ENCODE assay signal across 8 cellular contexts in genomic region chr10:103470755-103471653, GRCh38. TPM values are rescaled to one million over a fixed set of nuclear protein-coding genes. Genes with fewer than 3 reads are reported as not detected.
A peak's percentile ranks its signal among the peaks of the same experiment; 100 is the strongest.
DNase-seq lines count a peak whose midpoint lies in the region; ATAC-seq and TF ChIP-seq lines count a peak whose summit lies in the region.

No MANE protein-coding gene starts in this region.

- H4K20me1 ChIP-seq in GM23338 (replicated peaks; ENCODE audit: insufficient read depth) = no peaks in the 10 kb centered on the region

- CTCF ChIA-PET in activated CD4-positive, alpha-beta memory T cell treated with anti-CD3 and anti-CD28 coated beads, Interleukin-2, amount 10 ng/mL, durations not matched to agents 7 days and 5 days (lab: Charles Lee) = interaction anchor here (1.3 to 4.5 kb wide), 6 partner anchors 10 to 54 kb away, joined by 3 to 28 read pairs (median 7); partner anchors contain the start of gene CALHM2

- WGBS in heart left ventricle, 4 donors = 61 to 76% (median 65%) methylated on average over 14 of the region's 14 CpGs

- H3K9me3 ChIP-seq in heart left ventricle = no peaks in the 10 kb centered on the region

- H3K4me2 ChIP-seq in GM23338 = no peak overlapping the region; the same call in 1 of the 2 replicates

- H3K36me3 Mint-ChIP-seq in GM23338 (ENCODE audit: low read depth) = no peaks in the 10 kb centered on the region
- H3K36me3 Mint-ChIP-seq in activated CD4-positive, alpha-beta memory T cell treated with anti-CD3 and anti-CD28 coated beads, Interleukin-2, amount 10 ng/mL, durations not matched to agents 7 days and 5 days (ENCODE audit: low read depth) = peaks cover 17% of the 10 kb centered on the region

- no peaks in the 10 kb centered on the region for H3K79me2 ChIP-seq in GM23338 (replicated peaks; ENCODE audit: insufficient read depth)

- TF ChIP-seq CTCF in GM12864 (IDR thresholded peaks at IDR 0.05; ENCODE audit: low read depth, low read length, missing control alignments) (peak; percentile 5), GM23338 (conservative IDR thresholded peaks at IDR 0.05; ENCODE audit: low read depth in 2 of 2) (no peak), heart left ventricle (IDR thresholded peaks at IDR 0.05) (no peak)

- peak; percentile 97 for DNase-seq in GM12864 (ENCODE audit: low read depth)
- DNase-seq in GM23338 (ENCODE audit: low spot score) = no peak
- DNase-seq in Kasumi-1 (lab: John Stamatoyannopoulos, UW) = peak; percentile 99 to 100
- DNase-seq in activated CD4-positive, alpha-beta memory T cell treated with anti-CD3 and anti-CD28 coated beads, Interleukin-2, amount 10 ng/mL, durations not matched to agents 7 days and 5 days = peak; percentile 92
- DNase-seq in heart left ventricle = peak in 1 of 5 donors; percentile 53
- peak; percentile 38 to 63 for DNase-seq in stimulated activated CD8-positive, alpha-beta memory T cell treated with anti-CD3 and anti-CD28 coated beads, Interleukin-4, amount 100 ng/mL, for 4 hours (ENCODE audit: low read depth in 2 of 2, low spot score in 1 of 2)
- no peak for DNase-seq in NCI-H1092 (lab: John Stamatoyannopoulos, UW)
- no peak for DNase-seq in NCI-H187 (lab: John Stamatoyannopoulos, UW)

- no peak overlapping the region for H3K4me3 Mint-ChIP-seq in GM23338
- peak overlapping the region; percentile 66 for H3K4me3 Mint-ChIP-seq in activated CD4-positive, alpha-beta memory T cell treated with anti-CD3 and anti-CD28 coated beads, Interleukin-2, amount 10 ng/mL, durations not matched to agents 7 days and 5 days

- POLR2A ChIA-PET in activated CD4-positive, alpha-beta memory T cell treated with anti-CD3 and anti-CD28 coated beads, Interleukin-2, amount 10 ng/mL, durations not matched to agents 7 days and 5 days (lab: Charles Lee) = interaction anchor here (0.7 to 4.9 kb wide), 8 partner anchors 8 to 103 kb away, joined by 3 to 87 read pairs (median 5); partner anchors contain the start of genes CALHM1, CALHM2 and TAF5

- H3K4me3 ChIP-seq in GM12864 (ENCODE audit: low read depth, low read length) (peak overlapping the region; percentile 32), GM23338 (no peak overlapping the region), heart left ventricle (peak overlapping the region in 1 of 12 donors; percentile 16)

- H3K27me3 ChIP-seq in GM23338 (ENCODE audit: insufficient read depth) (no peaks in the 10 kb centered on the region), heart left ventricle (no peaks in the 10 kb centered on the region)

- intact Hi-C loops in heart left ventricle (cut with DNase I) = no loop called here

- H3K36me3 ChIP-seq in GM23338 (ENCODE audit: insufficient read depth) (no peaks in the 10 kb centered on the region), heart left ventricle (no peaks in the 10 kb centered on the region)

- H2AFZ ChIP-seq in GM23338 = peak overlapping the region; percentile 85

- H3K27me3 Mint-ChIP-seq in GM23338 (ENCODE audit: insufficient read depth, low read depth, poor library complexity) = peaks cover 19% of the 10 kb centered on the region
- H3K27me3 Mint-ChIP-seq in activated CD4-positive, alpha-beta memory T cell treated with anti-CD3 and anti-CD28 coated beads, Interleukin-2, amount 10 ng/mL, durations not matched to agents 7 days and 5 days = no peaks in the 10 kb centered on the region

- H3K4me1 Mint-ChIP-seq in GM23338 = peaks cover 24% of the 10 kb centered on the region
- peaks cover 76% of the 10 kb centered on the region for H3K4me1 Mint-ChIP-seq in activated CD4-positive, alpha-beta memory T cell treated with anti-CD3 and anti-CD28 coated beads, Interleukin-2, amount 10 ng/mL, durations not matched to agents 7 days and 5 days

- ATAC-seq in GM23338 = peak; percentile 71
- peak in 3 of 4 donors; percentile 73 to 78 (median 76) for ATAC-seq in heart left ventricle

- H3K27ac Mint-ChIP-seq in GM23338 = peak overlapping the region; percentile 60; the same call in 1 of the 2 replicates
- peak overlapping the region; percentile 99 for H3K27ac Mint-ChIP-seq in activated CD4-positive, alpha-beta memory T cell treated with anti-CD3 and anti-CD28 coated beads, Interleukin-2, amount 10 ng/mL, durations not matched to agents 7 days and 5 days

- no peaks in the 10 kb centered on the region for H3K4me1 ChIP-seq in GM23338 (ENCODE audit: insufficient read depth)
- H3K4me1 ChIP-seq in heart left ventricle = peaks cover 0 to 44% (median 0%) of the 10 kb centered on the region in 12 donors

- H3K9me2 ChIP-seq in GM23338 (ENCODE audit: insufficient read depth) = no peaks in the 10 kb centered on the region

- H3K27ac ChIP-seq in GM23338 (ENCODE audit: low read depth) (no peak overlapping the region), heart left ventricle (peak overlapping the region in 1 of 12 donors; percentile 80)

- no peaks in the 10 kb centered on the region for H3K9me3 Mint-ChIP-seq in GM23338
- H3K9me3 Mint-ChIP-seq in activated CD4-positive, alpha-beta memory T cell treated with anti-CD3 and anti-CD28 coated beads, Interleukin-2, amount 10 ng/mL, durations not matched to agents 7 days and 5 days = no peaks in the 10 kb centered on the region

- no peaks in the 10 kb centered on the region for H3F3A ChIP-seq in GM23338 (replicated peaks; ENCODE audit: low read depth)

- TF ChIP-seq POLR2A in heart left ventricle (IDR thresholded peaks at IDR 0.05) = no peak

TF ChIP-seq in GM23338, 12 proteins besides CTCF, POLR2A, EP300 and RAD21:
- TF ChIP-seq POLR2AphosphoS5 (IDR thresholded peaks at IDR 0.05; ENCODE audit: low read depth) (no peak), JUNB (IDR thresholded peaks at IDR 0.05; ENCODE audit: unreplicated experiment) (no peak), ZNF114 (CRISPR knock-in tag; IDR thresholded peaks at IDR 0.05) (no peak), NANOG (IDR thresholded peaks at IDR 0.05; ENCODE audit: borderline replicate concordance) (no peak)

RNA-seq across cellular contexts. Expression of gene CALHM3, which starts 8.0 kb away (rescaled TPM):
- 0.14 TPM in 1 of 2 replicates, not detected in the other for total RNA-seq in GM23338 (2014; rRNA removed; shearing (Covaris generic))
- polyA plus RNA-seq in GM23338 (2016; fragmentation: Nextera tagmentation; extraction: Ambion mirVana) (0.19 TPM in 1 of 2 replicates, not detected in the other), heart left ventricle (not detected)
- total RNA-seq in activated CD4-positive, alpha-beta memory T cell treated with anti-CD3 and anti-CD28 coated beads, Interleukin-2, amount 10 ng/mL, durations not matched to agents 7 days and 5 days = under 1 TPM; 0.48 to 0.53 TPM
- total RNA-seq in heart left ventricle = not detected

RNA-seq across cellular contexts. Expression of gene CALHM1, which starts 12.3 kb away (rescaled TPM):
- total RNA-seq in GM23338 (2014; rRNA removed; shearing (Covaris generic)) = 0.93 TPM in 1 of 2 replicates, not detected in the other
- polyA plus RNA-seq in GM23338 (2016; fragmentation: Nextera tagmentation; extraction: Ambion mirVana) = 0.11 and 0.16 TPM in 2 replicates
- under 1 TPM; 0.58 to 0.73 TPM for total RNA-seq in activated CD4-positive, alpha-beta memory T cell treated with anti-CD3 and anti-CD28 coated beads, Interleukin-2, amount 10 ng/mL, durations not matched to agents 7 days and 5 days
- not detected for total RNA-seq in heart left ventricle
- polyA plus RNA-seq in heart left ventricle = not detected

RNA-seq across cellular contexts. Expression of gene CALHM2, which starts 18.8 kb away (rescaled TPM):
- total RNA-seq in GM23338 (2014; rRNA removed; shearing (Covaris generic)) = 2.1 and 2.7 TPM in 2 replicates
- polyA plus RNA-seq in GM23338 (2016; fragmentation: Nextera tagmentation; extraction: Ambion mirVana) (2.1 and 2.2 TPM in 2 replicates), heart left ventricle (10 to 100 TPM in 1 of 2 donors, 1 to 10 TPM in 1; 9.2 to 20.1 TPM)
- total RNA-seq in activated CD4-positive, alpha-beta memory T cell treated with anti-CD3 and anti-CD28 coated beads, Interleukin-2, amount 10 ng/mL, durations not matched to agents 7 days and 5 days = 100 to 1,000 TPM; 135 to 138 TPM
- 10 to 100 TPM in 7 of 9 donors, 1 to 10 TPM in 2; 8.2 to 36.8 (median 11.2) TPM for total RNA-seq in heart left ventricle

RNA-seq across cellular contexts. Expression of gene NEURL1, which starts 22.5 kb away (rescaled TPM):
- 1.1 and 3.8 TPM in 2 replicates for total RNA-seq in GM23338 (2014; rRNA removed; shearing (Covaris generic))
- 0.71 and 0.82 TPM in 2 replicates for polyA plus RNA-seq in GM23338 (2016; fragmentation: Nextera tagmentation; extraction: Ambion mirVana)
- 1 to 10 TPM in 1 of 2 experiments, under 1 TPM in 1; 0.98 to 1.1 TPM for total RNA-seq in activated CD4-positive, alpha-beta memory T cell treated with anti-CD3 and anti-CD28 coated beads, Interleukin-2, amount 10 ng/mL, durations not matched to agents 7 days and 5 days
- under 1 TPM in 7 of 9 donors, not detected in 2; 0.08 to 0.64 (median 0.21) TPM for total RNA-seq in heart left ventricle
- under 1 TPM; 0.07 to 0.08 TPM for polyA plus RNA-seq in heart left ventricle

Comparison
In these comparisons a context has a peak if more than half of its experiments do, and no peak if none do; other contexts are left out.
1. DNase-seq: peak in GM12864 (single experiment), Kasumi-1 (2 of 2), activated CD4-positive, alpha-beta memory T cell treated with anti-CD3 and anti-CD28 coated beads, Interleukin-2, amount 10 ng/mL, durations not matched to agents 7 days and 5 days (single experiment) and stimulated activated CD8-positive, alpha-beta memory T cell treated with anti-CD3 and anti-CD28 coated beads, Interleukin-4, amount 100 ng/mL, for 4 hours (2 of 2); none in GM23338 (single experiment), NCI-H1092 (single experiment) and NCI-H187 (0 of 2).